Comparison of ENCODE assay signal across 20 cellular contexts in genomic region chr13:99004931-99005330, GRCh38.
"Had no signal": no experiment of that assay in that cellular context is flagged by ENCODE, and none has a peak within 500 bp of the region (broad histone marks: within the 10 kb centered on the region; RNA-seq: fewer than 3 reads in every experiment).

No MANE protein-coding gene starts in this region.

- H3K4me3 Mint-ChIP-seq: activated CD8-positive, alpha-beta T cell treated with anti-CD3 and anti-CD28 coated beads for 36 hours; activated T-cell treated with anti-CD3 and anti-CD28 coated beads, Interleukin-2, amount 50 U/mL, for 72 hours; effector memory CD8-positive, alpha-beta T cell; mesothelial cell of epicardium; naive B cell; stimulated activated naive CD8-positive, alpha-beta T cell treated with anti-CD3 and anti-CD28 coated beads, Interleukin-15, amount 100 ng/mL, for 72 hours had no signal

- H3K4me3 ChIP-seq: adrenal gland, coronary artery, lower lobe of right lung, skin epidermis, thoracic aorta, vagina had no signal

- ATAC-seq: activated CD8-positive, alpha-beta T cell treated with anti-CD3 and anti-CD28 coated beads for 36 hours; activated T-cell treated with anti-CD3 and anti-CD28 coated beads, Interleukin-2, amount 50 U/mL, for 72 hours; effector memory CD8-positive, alpha-beta T cell; lower lobe of right lung; stimulated activated naive CD8-positive, alpha-beta T cell treated with anti-CD3 and anti-CD28 coated beads, Interleukin-15, amount 100 ng/mL, for 72 hours had no signal

- H3K36me3 ChIP-seq: adrenal gland, lower lobe of right lung, thoracic aorta, vagina had no signal

- H3K9me3 Mint-ChIP-seq: activated CD8-positive, alpha-beta T cell treated with anti-CD3 and anti-CD28 coated beads for 36 hours; activated T-cell treated with anti-CD3 and anti-CD28 coated beads, Interleukin-2, amount 50 U/mL, for 72 hours; effector memory CD8-positive, alpha-beta T cell; mesothelial cell of epicardium; naive B cell; stimulated activated naive CD8-positive, alpha-beta T cell treated with anti-CD3 and anti-CD28 coated beads, Interleukin-15, amount 100 ng/mL, for 72 hours had no signal

- H3K36me3 Mint-ChIP-seq: mesothelial cell of epicardium had no signal

- DNase-seq: activated CD4-positive, alpha-beta T cell treated with anti-CD3 and anti-CD28 coated beads for 1 hour; activated CD8-positive, alpha-beta memory T cell treated with anti-CD3 and anti-CD28 coated beads, Interleukin-2, amount 50 U/mL, for 4 hours; activated CD8-positive, alpha-beta T cell treated with anti-CD3 and anti-CD28 coated beads for 36 hours; activated T-cell treated with anti-CD3 and anti-CD28 coated beads, Interleukin-2, amount 50 U/mL, for 72 hours; adrenal gland; caudate nucleus; effector memory CD8-positive, alpha-beta T cell; hippocampal formation; kidney glomerular epithelial cell; lower lobe of right lung; naive B cell; posterior cingulate gyrus; stimulated activated CD4-positive, alpha-beta T cell treated with anti-CD3 and anti-CD28 coated beads, Interleukin-4, amount 100 ng/mL, for 4 hours; stimulated activated naive CD8-positive, alpha-beta T cell treated with anti-CD3 and anti-CD28 coated beads, Interleukin-15, amount 100 ng/mL, for 72 hours; T-helper 9 cell had no signal

- H3K27ac Mint-ChIP-seq: activated CD8-positive, alpha-beta T cell treated with anti-CD3 and anti-CD28 coated beads for 36 hours; activated T-cell treated with anti-CD3 and anti-CD28 coated beads, Interleukin-2, amount 50 U/mL, for 72 hours; effector memory CD8-positive, alpha-beta T cell; mesothelial cell of epicardium; stimulated activated naive CD8-positive, alpha-beta T cell treated with anti-CD3 and anti-CD28 coated beads, Interleukin-15, amount 100 ng/mL, for 72 hours had no signal

- H3K9me3 ChIP-seq: adrenal gland, lower lobe of right lung, thoracic aorta, vagina had no signal

- H3K27me3 ChIP-seq: adrenal gland, vagina had no signal

- H3K27ac ChIP-seq: adrenal gland, coronary artery, lower lobe of right lung, thoracic aorta, vagina had no signal

- H3K27me3 Mint-ChIP-seq: activated CD8-positive, alpha-beta T cell treated with anti-CD3 and anti-CD28 coated beads for 36 hours; effector memory CD8-positive, alpha-beta T cell; stimulated activated naive CD8-positive, alpha-beta T cell treated with anti-CD3 and anti-CD28 coated beads, Interleukin-15, amount 100 ng/mL, for 72 hours had no signal
